ENCODE assay signal across 9 cellular contexts in the genomic region with DNA sequence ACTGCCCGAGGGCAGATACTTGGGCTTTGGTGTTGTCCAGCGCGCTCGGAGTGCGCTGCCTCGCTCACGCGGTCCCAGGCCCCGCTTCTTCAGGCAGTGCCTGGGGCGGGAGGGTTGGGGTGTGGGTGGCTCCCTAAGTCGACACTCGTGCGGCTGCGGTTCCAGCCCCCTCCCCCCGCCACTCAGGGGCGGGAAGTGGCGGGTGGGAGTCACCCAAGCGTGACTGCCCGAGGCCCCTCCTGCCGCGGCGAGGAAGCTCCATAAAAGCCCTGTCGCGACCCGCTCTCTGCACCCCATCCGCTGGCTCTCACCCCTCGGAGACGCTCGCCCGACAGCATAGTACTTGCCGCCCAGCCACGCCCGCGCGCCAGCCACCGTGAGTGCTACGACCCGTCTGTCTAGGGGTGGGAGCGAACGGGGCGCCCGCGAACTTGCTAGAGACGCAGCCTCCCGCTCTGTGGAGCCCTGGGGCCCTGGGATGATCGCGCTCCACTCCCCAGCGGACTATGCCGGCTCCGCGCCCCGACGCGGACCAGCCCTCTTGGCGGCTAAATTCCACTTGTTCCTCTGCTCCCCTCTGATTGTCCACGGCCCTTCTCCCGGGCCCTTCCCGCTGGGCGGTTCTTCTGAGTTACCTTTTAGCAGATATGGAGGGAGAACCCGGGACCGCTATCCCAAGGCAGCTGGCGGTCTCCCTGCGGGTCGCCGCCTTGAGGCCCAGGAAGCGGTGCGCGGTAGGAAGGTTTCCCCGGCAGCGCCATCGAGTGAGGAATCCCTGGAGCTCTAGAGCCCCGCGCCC. TPM values are rescaled to one million over a fixed set of nuclear protein-coding genes. Genes with fewer than 3 reads are reported as not detected.
DNase-seq lines count a peak whose midpoint lies in the region; ATAC-seq and TF ChIP-seq lines count a peak whose summit lies in the region.
"Had no signal": no experiment of that assay in that cellular context is flagged by ENCODE, and none has a peak within 500 bp of the region (broad histone marks: within the 10 kb centered on the region; RNA-seq: fewer than 3 reads in every experiment).

A gene (plus strand): TSS at position 291 of the 799 bp plus-strand sequence. CDS start 1,051 bp downstream, outside the sequence.

- CTCF ChIA-PET in A673 (lab: Charles Lee), result no interaction called here

- peak within 1 kb of the TSS; percentile 58 for H3K4me3 Mint-ChIP-seq in activated naive CD8-positive, alpha-beta T cell treated with anti-CD3 and anti-CD28 coated beads, Interleukin-2, amount 50 U/mL, for 24 hours
- no peak within 1 kb of the TSS for H3K4me3 Mint-ChIP-seq in natural killer cell treated with Interleukin-12 subunit alpha and Interleukin-12 subunit beta and Interleukin-15 and Interleukin-18, amount 100 ng/mL, for 72 hours

- no peak within 1 kb of the TSS for H3K27ac Mint-ChIP-seq in activated naive CD8-positive, alpha-beta T cell treated with anti-CD3 and anti-CD28 coated beads, Interleukin-2, amount 50 U/mL, for 24 hours
- H3K27ac Mint-ChIP-seq in natural killer cell treated with Interleukin-12 subunit alpha and Interleukin-12 subunit beta and Interleukin-15 and Interleukin-18, amount 100 ng/mL, for 72 hours, result no peak within 1 kb of the TSS

- H3K9me3 ChIP-seq in A673 (ENCODE audit: low read depth, low read length, poor library complexity, severe bottlenecking), result no peaks in the 10 kb centered on the region
- H3K9me3 ChIP-seq: heart left ventricle had no signal

- peaks cover 17% of the 10 kb centered on the region for H3K4me1 Mint-ChIP-seq in activated naive CD8-positive, alpha-beta T cell treated with anti-CD3 and anti-CD28 coated beads, Interleukin-2, amount 50 U/mL, for 24 hours
- peaks cover 0 to 2% of the 10 kb centered on the region in 2 donors for H3K4me1 Mint-ChIP-seq in natural killer cell treated with Interleukin-12 subunit alpha and Interleukin-12 subunit beta and Interleukin-15 and Interleukin-18, amount 100 ng/mL, for 72 hours (ENCODE audit: low read depth in 2 of 2)

- ATAC-seq in activated naive CD8-positive, alpha-beta T cell treated with anti-CD3 and anti-CD28 coated beads, Interleukin-2, amount 50 U/mL, for 24 hours, result no peak
- peak; percentile 45 to 62 for ATAC-seq in natural killer cell treated with Interleukin-12 subunit alpha and Interleukin-12 subunit beta and Interleukin-15 and Interleukin-18, amount 100 ng/mL, for 72 hours
- ATAC-seq in HG03457 (IDR thresholded peaks at IDR 0.05; ENCODE audit: unreplicated experiment), result no peak

- DNase-seq in A673 (ENCODE audit: low spot score), result peak; percentile 64
- peak; percentile 74 for DNase-seq in H7
- DNase-seq in activated naive CD8-positive, alpha-beta T cell treated with anti-CD3 and anti-CD28 coated beads, Interleukin-2, amount 50 U/mL, for 24 hours, result peak; percentile 20
- DNase-seq in natural killer cell treated with Interleukin-12 subunit alpha and Interleukin-12 subunit beta and Interleukin-15 and Interleukin-18, amount 100 ng/mL, for 72 hours (ENCODE audit: low spot score), result no peak
- DNase-seq in NCI-H82 treated with DMSO at 0.1 percent for 48 hours (lab: John Stamatoyannopoulos, UW; ENCODE audit: unreplicated experiment), result no peak
- DNase-seq in NCI-H146 treated with DMSO at 0.1 percent for 48 hours (lab: John Stamatoyannopoulos, UW; ENCODE audit: unreplicated experiment), result no peak
- no peak for DNase-seq in NCI-H2081 treated with DMSO at 0.1 percent for 48 hours (lab: John Stamatoyannopoulos, UW)
- DNase-seq: heart left ventricle had no signal

- peaks cover 14% of the 10 kb centered on the region for H3K4me1 ChIP-seq in A673 (ENCODE audit: insufficient read depth, low read length, poor library complexity, severe bottlenecking)

- BruUV-seq in A673 (replicated peaks; lab: Mats Ljungman, UMichigan), result no TSS peak

- H3K4me3 ChIP-seq in A673 (ENCODE audit: low read depth, low read length, poor library complexity, severe bottlenecking) (peak within 1 kb of the TSS; percentile 50), H7 (ENCODE audit: insufficient read depth, low read depth, low read length) (peak within 1 kb of the TSS; percentile 36; the same call in 1 of the 2 replicates)

- no peak for TF ChIP-seq CTCF in A673 (conservative IDR thresholded peaks at IDR 0.05; ENCODE audit: low read depth, low read length)

- H3K36me3 ChIP-seq in A673 (ENCODE audit: insufficient read depth, low read length, poor library complexity, severe bottlenecking), result no peaks in the 10 kb centered on the region
- no peaks in the 10 kb centered on the region for H3K36me3 ChIP-seq in H7 (replicated peaks; ENCODE audit: control insufficient read depth, insufficient read depth, low read length)
- H3K36me3 ChIP-seq: heart left ventricle had no signal

- H3K27me3 Mint-ChIP-seq in activated naive CD8-positive, alpha-beta T cell treated with anti-CD3 and anti-CD28 coated beads, Interleukin-2, amount 50 U/mL, for 24 hours, result peaks cover 59% of the 10 kb centered on the region
- peaks cover 33% of the 10 kb centered on the region in 2 donors for H3K27me3 Mint-ChIP-seq in natural killer cell treated with Interleukin-12 subunit alpha and Interleukin-12 subunit beta and Interleukin-15 and Interleukin-18, amount 100 ng/mL, for 72 hours

- H3K27me3 ChIP-seq in A673 (replicated peaks; ENCODE audit: insufficient read depth, low read depth, low read length, poor library complexity) (no peaks in the 10 kb centered on the region), H7 (ENCODE audit: control insufficient read depth, insufficient read depth, low read length) (peaks cover 39% of the 10 kb centered on the region; the same call in 1 of the 2 replicates)

- H3K36me3 Mint-ChIP-seq in activated naive CD8-positive, alpha-beta T cell treated with anti-CD3 and anti-CD28 coated beads, Interleukin-2, amount 50 U/mL, for 24 hours (ENCODE audit: low read depth), result no peaks in the 10 kb centered on the region
- no peaks in the 10 kb centered on the region for H3K36me3 Mint-ChIP-seq in natural killer cell treated with Interleukin-12 subunit alpha and Interleukin-12 subunit beta and Interleukin-15 and Interleukin-18, amount 100 ng/mL, for 72 hours

- H3K27ac ChIP-seq in A673 (ENCODE audit: low read depth, low read length, poor library complexity, severe bottlenecking), result no peak within 1 kb of the TSS
- H3K27ac ChIP-seq: heart left ventricle had no signal

- intact Hi-C loops in A673 (cut with micrococcal nuclease; ENCODE audit: unreplicated experiment), result loop anchor here (5.0 to 10.0 kb wide), 2 partner anchors 209 to 347 kb away; no protein-coding TSS in a partner anchor

- H3K9me3 Mint-ChIP-seq in activated naive CD8-positive, alpha-beta T cell treated with anti-CD3 and anti-CD28 coated beads, Interleukin-2, amount 50 U/mL, for 24 hours, result no peaks in the 10 kb centered on the region
- no peaks in the 10 kb centered on the region for H3K9me3 Mint-ChIP-seq in natural killer cell treated with Interleukin-12 subunit alpha and Interleukin-12 subunit beta and Interleukin-15 and Interleukin-18, amount 100 ng/mL, for 72 hours

- POLR2A ChIA-PET in A673 (lab: Charles Lee; ENCODE audit: low non-redundant PET), result no interaction called here

RNA-seq across cellular contexts. Expression of the gene that starts here (rescaled TPM):
- total RNA-seq in A673 (2021), result 34.4 and 40.1 TPM in 2 replicates
- not detected in 2 replicates for total RNA-seq in H7 (2014; rRNA removed; shearing (Covaris generic))
- not detected for total RNA-seq in natural killer cell treated with Interleukin-12 subunit alpha and Interleukin-12 subunit beta and Interleukin-15 and Interleukin-18, amount 100 ng/mL, for 72 hours
- total RNA-seq: heart left ventricle had no signal

Comparison
In these comparisons a context has a peak if more than half of its experiments do, and no peak if none do; other contexts are left out.
1. RNA of the gene that starts here (total RNA-seq): 34.4 to 40.1 TPM in A673; not detected in H7 and not detected in natural killer cell treated with Interleukin-12 subunit alpha and Interleukin-12 subunit beta and Interleukin-15 and Interleukin-18, amount 100 ng/mL, for 72 hours; every median in the first group is over 10 times any median in the second.
2. Peak in DNase-seq and H3K4me3 ChIP-seq in H7; RNA of the gene not detected or under 1 TPM.
3. Peak in ATAC-seq in natural killer cell treated with Interleukin-12 subunit alpha and Interleukin-12 subunit beta and Interleukin-15 and Interleukin-18, amount 100 ng/mL, for 72 hours; RNA of the gene not detected or under 1 TPM.
4. DNase-seq: peak in A673 (single experiment) and activated naive CD8-positive, alpha-beta T cell treated with anti-CD3 and anti-CD28 coated beads, Interleukin-2, amount 50 U/mL, for 24 hours (single experiment); none in natural killer cell treated with Interleukin-12 subunit alpha and Interleukin-12 subunit beta and Interleukin-15 and Interleukin-18, amount 100 ng/mL, for 72 hours (single experiment), NCI-H82 treated with DMSO at 0.1 percent for 48 hours (single experiment), NCI-H146 treated with DMSO at 0.1 percent for 48 hours (single experiment) and NCI-H2081 treated with DMSO at 0.1 percent for 48 hours (single experiment).